Comparison of ENCODE assay signal across 17 cellular contexts in the genomic region with DNA sequence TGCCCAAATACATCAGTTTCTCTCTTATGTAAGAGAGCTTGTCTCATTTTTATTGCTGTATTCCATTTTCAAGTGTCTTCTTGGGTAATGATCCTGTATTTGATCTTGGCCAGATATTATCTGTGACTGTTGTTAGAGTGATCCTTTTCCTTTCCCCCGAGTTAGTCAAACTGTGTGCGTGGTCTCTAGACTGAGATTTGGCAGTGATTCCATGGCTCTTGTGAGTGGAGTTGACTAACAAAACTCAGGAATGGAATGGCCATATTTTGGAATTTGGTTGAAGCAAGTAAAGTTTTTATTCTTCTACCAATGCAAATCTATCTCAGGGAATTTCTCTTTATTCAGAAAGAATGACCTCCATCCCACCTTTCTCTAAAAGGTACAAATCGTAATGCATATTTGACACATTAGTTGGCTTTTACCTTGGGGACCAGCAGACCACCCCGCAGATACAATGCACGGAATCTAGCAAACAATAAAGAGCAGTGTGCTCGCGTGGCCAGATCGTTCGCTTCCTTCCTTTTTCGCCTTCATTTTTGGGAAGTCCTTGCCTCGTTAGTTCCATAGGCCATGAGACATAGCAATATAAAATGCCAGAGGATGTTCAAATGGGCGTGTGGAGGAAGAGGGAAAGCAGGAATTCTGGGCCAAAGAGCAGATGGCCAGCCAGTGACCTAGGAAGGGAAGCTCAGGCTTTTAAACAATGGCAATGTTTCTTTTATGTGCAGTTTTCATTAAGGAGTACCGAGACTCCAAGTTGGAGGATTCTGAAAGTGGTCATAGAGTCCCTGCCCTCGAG. TPM values are rescaled to one million over a fixed set of nuclear protein-coding genes. Genes with fewer than 3 reads are reported as not detected.
DNase-seq lines count a peak whose midpoint lies in the region; ATAC-seq and TF ChIP-seq lines count a peak whose summit lies in the region.
"Had no signal": no experiment of that assay in that cellular context is flagged by ENCODE, and none has a peak within 500 bp of the region (broad histone marks: within the 10 kb centered on the region; RNA-seq: fewer than 3 reads in every experiment).

No MANE protein-coding gene starts in this region.

- H3K4me1 ChIP-seq in breast epithelium (peaks cover 4 to 33% of the 10 kb centered on the region in 2 donors), mesenchymal stem cell (ENCODE audit: control insufficient read depth, insufficient read depth, low read depth, low read length) (peaks cover 14% of the 10 kb centered on the region), transverse colon (peaks cover 22 to 87% (median 40%) of the 10 kb centered on the region in 4 donors)

- H3K9me3 ChIP-seq in breast epithelium (no peaks in the 10 kb centered on the region), mesenchymal stem cell (ENCODE audit: control insufficient read depth, low read length) (no peaks in the 10 kb centered on the region), transverse colon (no peaks in the 10 kb centered on the region)
- H3K9me3 ChIP-seq: BE2C, testis had no signal

- H3K4me2 ChIP-seq in mesenchymal stem cell (ENCODE audit: low read length, poor library complexity, severe bottlenecking) = no peak overlapping the region

- H4K8ac ChIP-seq in mesenchymal stem cell (ENCODE audit: low read length) = no peak overlapping the region

- H3K23ac ChIP-seq in mesenchymal stem cell (ENCODE audit: low read length in 2 of 2) = no peak overlapping the region

- peaks cover 28% of the 10 kb centered on the region for H3K79me1 ChIP-seq in mesenchymal stem cell (replicated peaks; ENCODE audit: low read length, poor library complexity, severe bottlenecking)

- H3K27me3 ChIP-seq in breast epithelium (no peaks in the 10 kb centered on the region), mesenchymal stem cell (ENCODE audit: control insufficient read depth in 1 of 2, insufficient read depth in 1 of 2, low read length in 2 of 2) (no peaks in the 10 kb centered on the region), transverse colon (no peaks in the 10 kb centered on the region)
- H3K27me3 ChIP-seq: BE2C, testis had no signal

- H4K91ac ChIP-seq in mesenchymal stem cell (ENCODE audit: low read length) = no peak overlapping the region

- H2BK120ac ChIP-seq in mesenchymal stem cell (ENCODE audit: low read depth, low read length) = no peak overlapping the region

- no TSS peak for BruUV-seq in MCF 10A (replicated peaks; lab: Mats Ljungman, UMichigan)

- H3K14ac ChIP-seq in mesenchymal stem cell (ENCODE audit: low read length in 2 of 2) = no peak overlapping the region

- no peak overlapping the region for H3K9ac ChIP-seq in mesenchymal stem cell (ENCODE audit: low read length)

- no peak overlapping the region for H3K4me3 Mint-ChIP-seq in MCF 10A (ENCODE audit: unreplicated experiment)
- no peak overlapping the region for H3K4me3 Mint-ChIP-seq in T-cell
- H3K4me3 Mint-ChIP-seq: activated naive CD8-positive, alpha-beta T cell treated with anti-CD3 and anti-CD28 coated beads, Interleukin-2, amount 50 U/mL, for 24 hours; effector memory CD8-positive, alpha-beta T cell had no signal

- H3K4me3 ChIP-seq in breast epithelium (no peak overlapping the region), mesenchymal stem cell (ENCODE audit: insufficient read depth in 1 of 2, low read depth in 1 of 2, low read length in 2 of 2) (no peak overlapping the region), transverse colon (no peak overlapping the region)
- H3K4me3 ChIP-seq: testis had no signal

- DNase-seq in breast epithelium (ENCODE audit: low spot score in 2 of 2) (no peak), MCF 10A (ENCODE audit: unreplicated experiment) (no peak), dermis blood vessel endothelial cell (peak; percentile 87), mesenchymal stem cell (no peak), transverse colon (no peak), NCI-H1417 treated with DMSO at 0.1 percent for 48 hours (lab: John Stamatoyannopoulos, UW) (no peak), T-cell (no peak)
- DNase-seq in stimulated activated CD4-positive, alpha-beta T cell treated with anti-CD3 and anti-CD28 coated beads, Interleukin-4, amount 100 ng/mL, for 24 hours = no peak
- DNase-seq: activated CD4-positive, alpha-beta T cell treated with anti-CD3 and anti-CD28 coated beads for 48 hours; activated effector memory CD4-positive, alpha-beta T cell treated with Interleukin-2 at 50 U/mL for 16 hours; activated naive CD8-positive, alpha-beta T cell treated with anti-CD3 and anti-CD28 coated beads, Interleukin-2, amount 50 U/mL, for 24 hours; BE2C; Calu3; effector memory CD8-positive, alpha-beta T cell; NCI-H526 had no signal

- H3K4ac ChIP-seq in mesenchymal stem cell (ENCODE audit: low read depth in 1 of 2, low read length in 2 of 2) = no peak overlapping the region

- no peak overlapping the region for H3K18ac ChIP-seq in mesenchymal stem cell (ENCODE audit: low read depth in 1 of 2, low read length in 2 of 2)

- H3K36me3 Mint-ChIP-seq in MCF 10A (ENCODE audit: insufficient read depth, unreplicated experiment) (no peaks in the 10 kb centered on the region), T-cell (peaks cover 10% of the 10 kb centered on the region)

- H3K27me3 Mint-ChIP-seq in MCF 10A (ENCODE audit: insufficient read depth, unreplicated experiment) (no peaks in the 10 kb centered on the region), T-cell (no peaks in the 10 kb centered on the region)
- H3K27me3 Mint-ChIP-seq: activated naive CD8-positive, alpha-beta T cell treated with anti-CD3 and anti-CD28 coated beads, Interleukin-2, amount 50 U/mL, for 24 hours; effector memory CD8-positive, alpha-beta T cell had no signal

- no peak overlapping the region for H2BK5ac ChIP-seq in mesenchymal stem cell (ENCODE audit: low read depth, low read length, poor library complexity, severe bottlenecking)

- H3K36me3 ChIP-seq in breast epithelium (no peaks in the 10 kb centered on the region), mesenchymal stem cell (ENCODE audit: control insufficient read depth in 1 of 2, insufficient read depth in 2 of 2, low read depth in 1 of 2, low read length in 2 of 2) (peaks cover 5 to 6% of the 10 kb centered on the region in 2 experiments), transverse colon (no peaks in the 10 kb centered on the region)
- H3K36me3 ChIP-seq: BE2C had no signal

- H3K27ac Mint-ChIP-seq in MCF 10A (ENCODE audit: low read depth, unreplicated experiment) (no peak overlapping the region), T-cell (no peak overlapping the region)
- H3K27ac Mint-ChIP-seq: activated naive CD8-positive, alpha-beta T cell treated with anti-CD3 and anti-CD28 coated beads, Interleukin-2, amount 50 U/mL, for 24 hours had no signal

- TF ChIP-seq POLR2A in breast epithelium (IDR thresholded peaks at IDR 0.05) (no peak), transverse colon (IDR thresholded peaks at IDR 0.05) (no peak)

- peak overlapping the region; percentile 62 to 76 for H3K27ac ChIP-seq in breast epithelium
- H3K27ac ChIP-seq in mesenchymal stem cell (ENCODE audit: low read length, poor library complexity, severe bottlenecking) = no peak overlapping the region
- peak overlapping the region; percentile 1 to 36 (median 16) for H3K27ac ChIP-seq in transverse colon
- H3K27ac ChIP-seq: 22Rv1 had no signal

- CTCF ChIA-PET in MCF 10A (lab: Yijun Ruan, JAX) = interaction anchor here (0.9 kb wide), 1 partner anchor 93 kb away, joined by 3 read pairs; no protein-coding TSS in a partner anchor
- CTCF ChIA-PET in T-cell (lab: Charles Lee) = interaction anchor here in 1 of 2 donors (0.5 kb wide), 1 partner anchor 1581 kb away, joined by 3 read pairs; no protein-coding TSS in a partner anchor

- 93% methylated on average over 14 of the region's 14 CpGs for WGBS in mesenchymal stem cell
- WGBS in transverse colon (ENCODE audit: low coverage in 1 of 2), 2 donors = 69 to 74% methylated on average over 13 to 14 of the region's 14 CpGs

- H2BK15ac ChIP-seq in mesenchymal stem cell (ENCODE audit: low read depth, poor library complexity, severe bottlenecking) = no peak overlapping the region

- H3K9me3 Mint-ChIP-seq in MCF 10A (ENCODE audit: unreplicated experiment) (no peaks in the 10 kb centered on the region), T-cell (no peaks in the 10 kb centered on the region)
- H3K9me3 Mint-ChIP-seq: activated naive CD8-positive, alpha-beta T cell treated with anti-CD3 and anti-CD28 coated beads, Interleukin-2, amount 50 U/mL, for 24 hours; effector memory CD8-positive, alpha-beta T cell had no signal

- peaks cover 28% of the 10 kb centered on the region for H3K4me1 Mint-ChIP-seq in MCF 10A (ENCODE audit: insufficient read depth, unreplicated experiment)
- peaks cover 82 to 91% (median 84%) of the 10 kb centered on the region in 3 donors for H3K4me1 Mint-ChIP-seq in T-cell

- peak overlapping the region; percentile 61 for H2AK5ac ChIP-seq in mesenchymal stem cell (ENCODE audit: low read length, severe bottlenecking)

- no peak for TF ChIP-seq CTCF in breast epithelium (IDR thresholded peaks at IDR 0.05)
- no peak for TF ChIP-seq CTCF in MCF 10A (IDR thresholded peaks at IDR 0.05; ENCODE audit: unreplicated experiment)
- TF ChIP-seq CTCF in transverse colon (IDR thresholded peaks at IDR 0.05) = no peak

- intact Hi-C loops in breast epithelium (cut with DNase I; ENCODE audit: low total_unique reads) = no loop called here
- intact Hi-C loops in MCF 10A (cut with micrococcal nuclease) = no loop called here
- intact Hi-C loops in transverse colon (cut with DNase I; ENCODE audit: low total_unique reads) = no loop called here

- POLR2A ChIA-PET in MCF 10A (lab: Yijun Ruan, JAX) (interaction anchor here (0.5 to 1.4 kb wide), 3 partner anchors 14 to 184 kb away, joined by 3 read pairs; no protein-coding TSS in a partner anchor), T-cell (lab: Charles Lee) (no interaction called here)

- H2BK12ac ChIP-seq in mesenchymal stem cell (ENCODE audit: low read length in 2 of 2) = no peak overlapping the region

- no peak for TF ChIP-seq EP300 in transverse colon (IDR thresholded peaks at IDR 0.05; ENCODE audit: low read depth)

- in situ Hi-C loops in transverse colon (cut with MboI; ENCODE audit: low pct_ligation_motif_present in 1 of 4, low pct_unique_long_range_greater_than_20kb in 1 of 4, low sequenced_read_pairs in 3 of 4) = no loop called here

- ATAC-seq in T-cell (replicated peaks in 1 of 4) = no peak
- ATAC-seq: activated naive CD8-positive, alpha-beta T cell treated with anti-CD3 and anti-CD28 coated beads, Interleukin-2, amount 50 U/mL, for 24 hours; effector memory CD8-positive, alpha-beta T cell had no signal

- no peak overlapping the region for H2AFZ ChIP-seq in mesenchymal stem cell (ENCODE audit: low read depth, low read length)

RNA-seq across cellular contexts. Expression of a gene that starts 24.4 kb away (rescaled TPM):
- 10 to 100 TPM; 17.8 to 58.7 (median 45.2) TPM for total RNA-seq in breast epithelium
- 16.9 and 19.3 TPM in 2 replicates for total RNA-seq in MCF 10A (2022)
- 9.9 and 16.1 TPM in 2 replicates for total RNA-seq in dermis blood vessel endothelial cell
- polyA plus RNA-seq in mesenchymal stem cell (2013, experiment 1 of 2) = 10.9 TPM
- polyA plus RNA-seq in mesenchymal stem cell (2013, experiment 2 of 2) = 10.4 TPM
- 10 to 100 TPM; 19.9 to 47.9 (median 41.0) TPM for total RNA-seq in transverse colon
- total RNA-seq in T-cell = 10 to 100 TPM; 24.8 to 36.3 (median 31.3) TPM
